ENCODE assay signal across 8 cellular contexts in genomic region chr22:23893957-23894709, GRCh38. TPM values are rescaled to one million over a fixed set of nuclear protein-coding genes. Genes with fewer than 3 reads are reported as not detected.
DNase-seq lines count a peak whose midpoint lies in the region; TF ChIP-seq lines count a peak whose summit lies in the region.

Gene MIF (plus strand): TSS chr22:23894383. CDS start chr22:23894475, 92 bp downstream.

- H3K36me3 ChIP-seq in effector memory CD4-positive, alpha-beta T cell (ENCODE audit: control insufficient read depth, insufficient read depth, low read length): peaks cover 17% of the 10 kb centered on the region

- peaks cover 17% of the 10 kb centered on the region for H3K4me1 ChIP-seq in effector memory CD4-positive, alpha-beta T cell (ENCODE audit: control insufficient read depth, insufficient read depth, low read length, poor library complexity, severe bottlenecking)

- no peaks in the 10 kb centered on the region for H3K27me3 ChIP-seq in effector memory CD4-positive, alpha-beta T cell (replicated peaks; ENCODE audit: control insufficient read depth, insufficient read depth, low read length, poor library complexity, severe bottlenecking)

- POLR2A ChIA-PET in activated CD8-positive, alpha-beta memory T cell treated with anti-CD3 and anti-CD28 coated beads for 36 hours (lab: Charles Lee): interaction anchor here (0.6 to 2.5 kb wide), 12 partner anchors 10 to 1174 kb away, joined by 3 to 30 read pairs (median 6); partner anchors contain the start of genes CABIN1, SLC2A11 and ZNF70

- peak within 1 kb of the TSS; percentile 86 for H3K4me3 ChIP-seq in effector memory CD4-positive, alpha-beta T cell (ENCODE audit: insufficient read depth, low read depth, low read length, poor library complexity, severe bottlenecking)

- CTCF ChIA-PET in activated CD8-positive, alpha-beta memory T cell treated with anti-CD3 and anti-CD28 coated beads for 36 hours (lab: Charles Lee): interaction anchor here (0.6 to 2.0 kb wide), 7 partner anchors 14 to 1417 kb away, joined by 3 to 13 read pairs (median 3); partner anchors contain the start of gene SLC2A11

- DNase-seq in COR-L47 (lab: John Stamatoyannopoulos, UW): peak; percentile 96
- peak; percentile 99 for DNase-seq in GM20000 (ENCODE audit: low spot score)
- peak; percentile 89 for DNase-seq in HT-29 (ENCODE audit: low spot score)
- peak; percentile 95 to 96 for DNase-seq in NOMO-1 (lab: John Stamatoyannopoulos, UW; ENCODE audit: unreplicated experiment in 2 of 2)
- peak; percentile 89 to 93 (median 90) for DNase-seq in effector memory CD4-positive, alpha-beta T cell
- DNase-seq in medulla oblongata (ENCODE audit: extremely low spot score): peak; percentile 94
- peak; percentile 87 for DNase-seq in stimulated activated CD8-positive, alpha-beta memory T cell treated with anti-CD3 and anti-CD28 coated beads, Interleukin-12 subunit alpha, Interleukin-12 subunit beta, amount 100 ng/mL, for 1 hour (ENCODE audit: low read depth)

- peak; percentile 57 for TF ChIP-seq CTCF in GM20000 (IDR thresholded peaks at IDR 0.05; ENCODE audit: extremely low read depth, missing control alignments)

- peak within 1 kb of the TSS; percentile 85 for H3K27ac ChIP-seq in effector memory CD4-positive, alpha-beta T cell (ENCODE audit: insufficient read depth, low read length, poor library complexity, severe bottlenecking)

- H3K9me3 ChIP-seq in effector memory CD4-positive, alpha-beta T cell (ENCODE audit: control insufficient read depth, low read length): no peaks in the 10 kb centered on the region

RNA-seq across cellular contexts. Expression of gene MIF, which starts in this region (rescaled TPM):
- 875 and 977 TPM in 2 replicates for total RNA-seq in HT-29 (2014; rRNA removed; shearing (Covaris generic))
- total RNA-seq in activated CD8-positive, alpha-beta memory T cell treated with anti-CD3 and anti-CD28 coated beads for 36 hours: 1,000 to 10,000 TPM; 1,115 to 1,141 TPM

Comparison
In these comparisons a context has a peak if more than half of its experiments do, and no peak if none do; other contexts are left out.
1. Peak in every context shown above with its lines: DNase-seq, H3K4me3 ChIP-seq and H3K27ac ChIP-seq.